Comparison of ENCODE assay signal across 8 cellular contexts in the genomic region with DNA sequence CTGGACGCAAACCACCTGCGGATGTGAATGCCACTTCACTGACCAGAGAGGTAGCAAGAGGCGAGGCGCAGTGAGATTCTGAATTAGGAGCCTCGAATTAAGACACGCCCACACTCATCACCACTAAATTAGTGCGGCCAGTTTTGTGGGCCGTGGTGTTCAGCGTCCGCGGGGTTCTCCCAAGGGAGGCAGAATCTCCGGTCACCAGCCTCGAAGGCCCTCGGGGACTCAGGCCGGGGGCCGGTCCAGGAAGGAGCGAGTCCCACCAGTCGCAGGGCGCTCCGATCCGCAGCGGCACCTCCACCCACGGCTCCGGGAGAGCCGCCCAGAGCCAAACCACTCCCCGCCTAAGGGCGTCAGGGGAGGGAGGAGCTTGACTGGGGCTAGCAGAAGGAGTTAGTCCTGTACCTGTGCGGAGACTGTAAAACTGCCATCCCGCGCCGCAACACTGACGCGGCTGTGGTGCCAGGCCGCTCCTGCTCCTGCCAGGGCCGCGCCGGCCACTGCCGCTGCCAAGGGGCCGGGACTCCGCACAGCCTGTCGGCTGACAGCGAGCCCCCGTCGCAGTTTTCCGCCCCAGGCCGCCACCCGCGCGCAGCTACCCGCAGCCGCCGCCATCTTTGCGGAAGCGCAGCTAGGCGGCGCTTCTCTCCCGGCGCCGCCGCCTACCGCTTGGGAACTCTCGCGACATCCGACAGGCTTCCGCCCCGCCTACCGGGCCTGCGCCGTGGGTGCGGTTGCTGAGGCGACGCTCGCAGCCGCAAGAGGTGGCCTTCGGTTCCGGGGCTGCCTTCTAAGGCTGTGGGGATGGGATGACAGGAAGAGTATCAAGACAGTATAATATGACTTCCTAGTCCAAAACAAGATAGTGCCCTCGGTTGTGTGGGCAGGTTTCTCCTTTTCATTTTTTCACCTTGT.
DNase-seq lines count a peak whose midpoint lies in the region; ATAC-seq, FAIRE-seq and TF ChIP-seq lines count a peak whose summit lies in the region.

TSS of gene MICU2 (minus strand) at position 640 of the 918 bp plus-strand sequence. CDS start at position 618, 22 bp downstream.

- H3K79me2 ChIP-seq in Loucy (ENCODE audit: insufficient read depth, low read length), result peaks cover 48% of the 10 kb centered on the region

- peaks cover 37% of the 10 kb centered on the region for H3K4me1 ChIP-seq in Loucy (ENCODE audit: insufficient read depth, low read length, poor library complexity, severe bottlenecking)

- H3K27me3 Mint-ChIP-seq in nephron progenitor cell (ENCODE audit: low read depth, poor library complexity), result no peaks in the 10 kb centered on the region
- H3K27me3 Mint-ChIP-seq in stimulated activated naive CD8-positive, alpha-beta T cell treated with anti-CD3 and anti-CD28 coated beads, Interleukin-15, amount 100 ng/mL, for 72 hours, result peaks cover 10% of the 10 kb centered on the region

- TF ChIP-seq CTCF in Loucy (conservative IDR thresholded peaks at IDR 0.05; ENCODE audit: low read length) (no peak), nephron progenitor cell (IDR thresholded peaks at IDR 0.05) (no peak)

- peaks cover 40% of the 10 kb centered on the region for H3K27me3 ChIP-seq in Loucy (ENCODE audit: insufficient read depth, low read length, poor library complexity, severe bottlenecking)

- H3K4me3 Mint-ChIP-seq in nephron progenitor cell, result peak within 1 kb of the TSS; percentile 90
- H3K4me3 Mint-ChIP-seq in stimulated activated naive CD8-positive, alpha-beta T cell treated with anti-CD3 and anti-CD28 coated beads, Interleukin-15, amount 100 ng/mL, for 72 hours, result peak within 1 kb of the TSS; percentile 81 to 89

- no peaks in the 10 kb centered on the region for H3K9me3 ChIP-seq in Loucy (ENCODE audit: insufficient read depth, low read depth, low read length)

- FAIRE-seq in H54 (lab: Jason Lieb, UNC), result no peak

- peak; percentile 50 for TF ChIP-seq POLR2A in H54 (IDR thresholded peaks at IDR 0.05; ENCODE audit: low read depth, low read length)

- H4K20me1 ChIP-seq in Loucy (ENCODE audit: insufficient read depth, low read length, poor library complexity, severe bottlenecking), result peaks cover 11% of the 10 kb centered on the region

- H3F3A ChIP-seq in Loucy (ENCODE audit: low read depth), result no peaks in the 10 kb centered on the region

- DNase-seq in ELF-1 (ENCODE audit: low read depth, low spot score) (peak; percentile 97), H54 (ENCODE audit: insufficient read length, low spot score) (peak; percentile 77), SHP77 treated with DMSO at 0.1 percent for 48 hours (lab: John Stamatoyannopoulos, UW) (peak; percentile 86), activated gamma-delta T cell (lab: John Stamatoyannopoulos, UW) (peak; percentile 92), fibroblast of the conjunctiva (ENCODE audit: low read depth) (peak; percentile 83), nephron progenitor cell (peak; percentile 90)
- DNase-seq in stimulated activated naive CD8-positive, alpha-beta T cell treated with anti-CD3 and anti-CD28 coated beads, Interleukin-15, amount 100 ng/mL, for 72 hours, result peak; percentile 93 to 96

- H3K9me2 ChIP-seq in Loucy (replicated peaks; ENCODE audit: low read depth, low read length), result no peaks in the 10 kb centered on the region

- H2AFZ ChIP-seq in Loucy (ENCODE audit: low read length), result peak within 1 kb of the TSS; percentile 80

- peaks cover 28% of the 10 kb centered on the region for H3K36me3 Mint-ChIP-seq in nephron progenitor cell (ENCODE audit: low read depth)

- ATAC-seq in stimulated activated naive CD8-positive, alpha-beta T cell treated with anti-CD3 and anti-CD28 coated beads, Interleukin-15, amount 100 ng/mL, for 72 hours, result peak; percentile 97

- no peaks in the 10 kb centered on the region for H3K36me3 ChIP-seq in Loucy (ENCODE audit: insufficient read depth, low read length)

- H3K27ac Mint-ChIP-seq in nephron progenitor cell, result peak within 1 kb of the TSS; percentile 82
- H3K27ac Mint-ChIP-seq in stimulated activated naive CD8-positive, alpha-beta T cell treated with anti-CD3 and anti-CD28 coated beads, Interleukin-15, amount 100 ng/mL, for 72 hours, result peak within 1 kb of the TSS; percentile 88 to 96

- peak within 1 kb of the TSS; percentile 73 for H3K9ac ChIP-seq in Loucy (ENCODE audit: low read depth, low read length, poor library complexity, severe bottlenecking)

- peaks cover 8% of the 10 kb centered on the region for H3K9me3 Mint-ChIP-seq in nephron progenitor cell
- no peaks in the 10 kb centered on the region for H3K9me3 Mint-ChIP-seq in stimulated activated naive CD8-positive, alpha-beta T cell treated with anti-CD3 and anti-CD28 coated beads, Interleukin-15, amount 100 ng/mL, for 72 hours

- H3K4me2 ChIP-seq in Loucy (ENCODE audit: low read depth, low read length, poor library complexity, severe bottlenecking), result peak within 1 kb of the TSS; percentile 81

- H3K4me1 Mint-ChIP-seq in nephron progenitor cell, result peaks cover 35% of the 10 kb centered on the region
- H3K4me1 Mint-ChIP-seq in stimulated activated naive CD8-positive, alpha-beta T cell treated with anti-CD3 and anti-CD28 coated beads, Interleukin-15, amount 100 ng/mL, for 72 hours, result peaks cover 33% of the 10 kb centered on the region

- H3K4me3 ChIP-seq in Loucy (ENCODE audit: low read length, poor library complexity, severe bottlenecking), result peak within 1 kb of the TSS; percentile 79

Comparison
In these comparisons a context has a peak if more than half of its experiments do, and no peak if none do; other contexts are left out.
1. Peak in every context shown above with its lines: DNase-seq, ATAC-seq and H3K4me3 ChIP-seq.